Comparison of ENCODE assay signal across 22 cellular contexts in genomic region chr5:131630963-131631350, GRCh38. TPM values are rescaled to one million over a fixed set of nuclear protein-coding genes. Genes with fewer than 3 reads are reported as not detected.
DNase-seq lines count a peak whose midpoint lies in the region; ATAC-seq and TF ChIP-seq lines count a peak whose summit lies in the region.
"Had no signal": no experiment of that assay in that cellular context is flagged by ENCODE, and none has a peak within 500 bp of the region (broad histone marks: within the 10 kb centered on the region; RNA-seq: fewer than 3 reads in every experiment).

No MANE protein-coding gene starts in this region.

- H3F3A ChIP-seq in PC-3 (ENCODE audit: low read length, unreplicated experiment) = no peaks in the 10 kb centered on the region

- H3K27ac ChIP-seq in HEK293 (ENCODE audit: extremely low read depth, low read depth, low read length) (no peak overlapping the region), PC-3 (ENCODE audit: low read length) (peak overlapping the region; percentile 90)
- H3K27ac ChIP-seq: esophagus squamous epithelium, stomach had no signal

- H3K9me2 ChIP-seq in PC-3 (replicated peaks; ENCODE audit: low read length) = no peaks in the 10 kb centered on the region

- peaks cover 21% of the 10 kb centered on the region for H4K20me1 ChIP-seq in PC-3 (ENCODE audit: low read length)

- peaks cover 28% of the 10 kb centered on the region for H3K36me3 Mint-ChIP-seq in stimulated activated effector memory CD8-positive, alpha-beta T cell treated with anti-CD3 and anti-CD28 coated beads, Interleukin-12 subunit alpha, Interleukin-12 subunit beta, amount 100 ng/mL, for 72 hours

- peaks cover 33% of the 10 kb centered on the region for H3K4me1 Mint-ChIP-seq in stimulated activated effector memory CD8-positive, alpha-beta T cell treated with anti-CD3 and anti-CD28 coated beads, Interleukin-12 subunit alpha, Interleukin-12 subunit beta, amount 100 ng/mL, for 72 hours

- H3K36me3 ChIP-seq in HEK293 (ENCODE audit: control insufficient read depth in 2 of 2, insufficient read depth in 1 of 2, low read length in 2 of 2) (no peaks in the 10 kb centered on the region; a peak in 1 of 3 replicates), PC-3 (ENCODE audit: low read depth, low read length) (no peaks in the 10 kb centered on the region), endocrine pancreas (ENCODE audit: control insufficient read depth, insufficient read depth, low read length) (no peaks in the 10 kb centered on the region)
- H3K36me3 ChIP-seq: esophagus squamous epithelium, stomach had no signal

- CTCF ChIA-PET in HEK293 (lab: Yijun Ruan, JAX) (interaction anchor here (0.6 to 2.1 kb wide), 2 partner anchors 41 to 1791 kb away, joined by 3 to 10 read pairs; no protein-coding TSS in a partner anchor), PC-3 (lab: Charles Lee) (no interaction called here)

- ATAC-seq in PC-3 = 0 out of 2 replicates have a peak, but pooled peaks have one; percentile 1
- ATAC-seq in stimulated activated effector memory CD8-positive, alpha-beta T cell treated with anti-CD3 and anti-CD28 coated beads, Interleukin-12 subunit alpha, Interleukin-12 subunit beta, amount 100 ng/mL, for 72 hours = peak; percentile 9
- no peak for ATAC-seq in left ventricle myocardium superior
- ATAC-seq: left cardiac atrium; naive thymus-derived CD4-positive, alpha-beta T cell had no signal

- intact Hi-C loops in PC-3 (cut with micrococcal nuclease) = loop anchor here (1.0 kb wide), 1 partner anchor 42 kb away; no protein-coding TSS in a partner anchor
- intact Hi-C loops in left ventricle myocardium superior (cut with micrococcal nuclease) = loop anchor here (10.0 kb wide), 1 partner anchor 164 kb away; the partner anchor contains the start of gene FNIP1

- POLR2A ChIA-PET in HEK293 (lab: Yijun Ruan, JAX) (interaction anchor here (1.5 kb wide), 1 partner anchor 14 kb away, joined by 3 read pairs; no protein-coding TSS in a partner anchor), PC-3 (lab: Charles Lee; ENCODE audit: unreplicated experiment) (interaction anchor here (0.7 kb wide), 2 partner anchors 145 to 372 kb away, joined by 4 read pairs; no protein-coding TSS in a partner anchor)

- no TSS peak for BruUV-seq in PC-3 (replicated peaks; lab: Mats Ljungman, UMichigan)

- H3K9me3 ChIP-seq in HEK293 (ENCODE audit: control insufficient read depth, insufficient read depth, low read depth, low read length) (no peaks in the 10 kb centered on the region), PC-3 (ENCODE audit: low read length) (no peaks in the 10 kb centered on the region), endocrine pancreas (ENCODE audit: control insufficient read depth, low read length) (no peaks in the 10 kb centered on the region)
- H3K9me3 ChIP-seq: Caco-2, esophagus squamous epithelium, stomach had no signal

- H3K9ac ChIP-seq in PC-3 (ENCODE audit: low read length) (peak overlapping the region; percentile 42; the same call in 1 of the 2 replicates), endocrine pancreas (ENCODE audit: control insufficient read depth, insufficient read depth, low read length) (no peak overlapping the region)

- H3K79me2 ChIP-seq in PC-3 (ENCODE audit: low read length) = peaks cover 90% of the 10 kb centered on the region

- no peak overlapping the region for H3K4me3 ChIP-seq in HEK293 (ENCODE audit: low read depth, low read length)
- H3K4me3 ChIP-seq in PC-3 (ENCODE audit: low read length) = peak overlapping the region; percentile 23
- H3K4me3 ChIP-seq in endocrine pancreas (ENCODE audit: control insufficient read depth, insufficient read depth, low read length) = peak overlapping the region; percentile 34
- H3K4me3 ChIP-seq: esophagus squamous epithelium, stomach had no signal

- no peak overlapping the region for H2AFZ ChIP-seq in PC-3 (ENCODE audit: low read length)

- H3K4me2 ChIP-seq in PC-3 (ENCODE audit: low read length) = peak overlapping the region; percentile 72

- no peak for TF ChIP-seq CTCF in HEK293 (tag by site-specific recombination; IDR thresholded peaks at IDR 0.05)
- TF ChIP-seq CTCF in PC-3 (conservative IDR thresholded peaks at IDR 0.05; ENCODE audit: low read depth, low read length) = no peak

- H3K27me3 ChIP-seq in PC-3 (ENCODE audit: low read length) (no peaks in the 10 kb centered on the region), endocrine pancreas (ENCODE audit: control insufficient read depth, insufficient read depth, low read length) (no peaks in the 10 kb centered on the region)
- H3K27me3 ChIP-seq: esophagus squamous epithelium, stomach had no signal

- H3K4me1 ChIP-seq in HEK293 (ENCODE audit: control insufficient read depth, insufficient read depth, low read length) (peaks cover 23% of the 10 kb centered on the region), PC-3 (ENCODE audit: insufficient read depth, low read length) (peaks cover 38% of the 10 kb centered on the region), endocrine pancreas (ENCODE audit: control insufficient read depth, insufficient read depth, low read length) (peaks cover 11% of the 10 kb centered on the region)

- H3K4me3 Mint-ChIP-seq in stimulated activated effector memory CD8-positive, alpha-beta T cell treated with anti-CD3 and anti-CD28 coated beads, Interleukin-12 subunit alpha, Interleukin-12 subunit beta, amount 100 ng/mL, for 72 hours = no peak overlapping the region
- H3K4me3 Mint-ChIP-seq: activated CD4-positive, alpha-beta memory T cell treated with anti-CD3 and anti-CD28 coated beads for 36 hours; brain; naive thymus-derived CD4-positive, alpha-beta T cell; type B pancreatic cell had no signal

- DNase-seq in PC-3 = peak; percentile 37
- no peak for DNase-seq in stimulated activated effector memory CD8-positive, alpha-beta T cell treated with anti-CD3 and anti-CD28 coated beads, Interleukin-12 subunit alpha, Interleukin-12 subunit beta, amount 100 ng/mL, for 72 hours (ENCODE audit: low spot score in 2 of 2)
- DNase-seq in NCI-H2107 (lab: John Stamatoyannopoulos, UW) = no peak
- DNase-seq in anterior cingulate cortex (lab: John Stamatoyannopoulos, UW) = no peak
- no peak for DNase-seq in NCI-H1930 (lab: John Stamatoyannopoulos, UW)
- DNase-seq in left ventricle myocardium superior = no peak
- DNase-seq: activated CD4-positive, alpha-beta memory T cell treated with anti-CD3 and anti-CD28 coated beads for 36 hours; activated CD4-positive, CD25-positive, alpha-beta regulatory T cell; activated effector memory CD4-positive, alpha-beta T cell treated with Interleukin-2 at 50 U/mL for 16 hours; Caco-2; effector memory CD4-positive, alpha-beta T cell; EL; esophagus squamous epithelium; Kasumi-1; left cardiac atrium; naive thymus-derived CD4-positive, alpha-beta T cell; NK-92 treated with Interleukin-12 subunit alpha and Interleukin-12 subunit beta, amount 100 ng/mL, for 24 hours; stomach had no signal

- no peaks in the 10 kb centered on the region for H3K9me3 Mint-ChIP-seq in stimulated activated effector memory CD8-positive, alpha-beta T cell treated with anti-CD3 and anti-CD28 coated beads, Interleukin-12 subunit alpha, Interleukin-12 subunit beta, amount 100 ng/mL, for 72 hours
- H3K9me3 Mint-ChIP-seq: activated CD4-positive, alpha-beta memory T cell treated with anti-CD3 and anti-CD28 coated beads for 36 hours; type B pancreatic cell had no signal

- H3K27ac Mint-ChIP-seq in stimulated activated effector memory CD8-positive, alpha-beta T cell treated with anti-CD3 and anti-CD28 coated beads, Interleukin-12 subunit alpha, Interleukin-12 subunit beta, amount 100 ng/mL, for 72 hours = no peak overlapping the region
- H3K27ac Mint-ChIP-seq: activated CD4-positive, alpha-beta memory T cell treated with anti-CD3 and anti-CD28 coated beads for 36 hours; brain; naive thymus-derived CD4-positive, alpha-beta T cell; type B pancreatic cell had no signal

TF ChIP-seq in HEK293, 187 proteins besides CTCF, POLR2A, EP300 and RAD21:
- TF ChIP-seq PRDM1 (tag by site-specific recombination; IDR thresholded peaks at IDR 0.05) (peak; percentile 44), ZNF621 (tag by site-specific recombination; IDR thresholded peaks at IDR 0.05) (no peak), ZNF394 (tag by site-specific recombination; IDR thresholded peaks at IDR 0.05; ENCODE audit: borderline replicate concordance) (no peak)
TF ChIP-seq in HEK293: peak in this region for 1.

RNA-seq across cellular contexts. Expression of gene RAPGEF6, which starts 4.1 kb away (rescaled TPM):
- 9.7 and 9.8 TPM in 2 replicates for total RNA-seq in PC-3 (2014; rRNA removed)
- total RNA-seq in left ventricle myocardium superior = 7.8 TPM
